ENCODE assay signal across 16 cellular contexts in genomic region chr13:79212064-79212619, GRCh38.
"Had no signal": no experiment of that assay in that cellular context is flagged by ENCODE, and none has a peak within 500 bp of the region (broad histone marks: within the 10 kb centered on the region; RNA-seq: fewer than 3 reads in every experiment).

No MANE protein-coding gene starts in this region.

- H3K27ac ChIP-seq: ascending aorta, hepatocyte, ovary, suprapubic skin, VCaP had no signal

- H3K27ac Mint-ChIP-seq: activated CD4-positive, alpha-beta memory T cell treated with anti-CD3 and anti-CD28 coated beads for 36 hours; activated naive CD8-positive, alpha-beta T cell treated with anti-CD3 and anti-CD28 coated beads for 36 hours; endodermal cell; mesothelial cell of epicardium; type B pancreatic cell had no signal

- DNase-seq: activated CD4-positive, alpha-beta memory T cell treated with anti-CD3 and anti-CD28 coated beads for 36 hours; activated gamma-delta T cell; activated naive CD8-positive, alpha-beta T cell treated with anti-CD3 and anti-CD28 coated beads for 36 hours; activated T-cell treated with anti-CD3 and anti-CD28 coated beads, Interleukin-2, amount 50 U/mL, for 48 hours; endodermal cell; erythroblast; ovary; stimulated activated CD4-positive, alpha-beta T cell treated with anti-CD3 and anti-CD28 coated beads, Interleukin-2, amount 100 ng/mL, for 48 hours; stimulated activated naive CD4-positive, alpha-beta T cell treated with Interleukin-2 at 50 U/mL for 16 hours had no signal

- H3K4me3 Mint-ChIP-seq: activated CD4-positive, alpha-beta memory T cell treated with anti-CD3 and anti-CD28 coated beads for 36 hours; activated naive CD8-positive, alpha-beta T cell treated with anti-CD3 and anti-CD28 coated beads for 36 hours; endodermal cell; mesothelial cell of epicardium; neural crest cell; type B pancreatic cell had no signal

- H3K9me3 Mint-ChIP-seq: activated CD4-positive, alpha-beta memory T cell treated with anti-CD3 and anti-CD28 coated beads for 36 hours; activated naive CD8-positive, alpha-beta T cell treated with anti-CD3 and anti-CD28 coated beads for 36 hours; endodermal cell; mesothelial cell of epicardium; neural crest cell; type B pancreatic cell had no signal

- H3K36me3 Mint-ChIP-seq: activated CD4-positive, alpha-beta memory T cell treated with anti-CD3 and anti-CD28 coated beads for 36 hours; activated naive CD8-positive, alpha-beta T cell treated with anti-CD3 and anti-CD28 coated beads for 36 hours; mesothelial cell of epicardium; type B pancreatic cell had no signal

- H3K9me3 ChIP-seq: ascending aorta, ovary, suprapubic skin had no signal

- H3K4me1 Mint-ChIP-seq: activated naive CD8-positive, alpha-beta T cell treated with anti-CD3 and anti-CD28 coated beads for 36 hours; mesothelial cell of epicardium; neural crest cell had no signal

- H3K27me3 Mint-ChIP-seq: type B pancreatic cell had no signal
